In the genomic region with DNA sequence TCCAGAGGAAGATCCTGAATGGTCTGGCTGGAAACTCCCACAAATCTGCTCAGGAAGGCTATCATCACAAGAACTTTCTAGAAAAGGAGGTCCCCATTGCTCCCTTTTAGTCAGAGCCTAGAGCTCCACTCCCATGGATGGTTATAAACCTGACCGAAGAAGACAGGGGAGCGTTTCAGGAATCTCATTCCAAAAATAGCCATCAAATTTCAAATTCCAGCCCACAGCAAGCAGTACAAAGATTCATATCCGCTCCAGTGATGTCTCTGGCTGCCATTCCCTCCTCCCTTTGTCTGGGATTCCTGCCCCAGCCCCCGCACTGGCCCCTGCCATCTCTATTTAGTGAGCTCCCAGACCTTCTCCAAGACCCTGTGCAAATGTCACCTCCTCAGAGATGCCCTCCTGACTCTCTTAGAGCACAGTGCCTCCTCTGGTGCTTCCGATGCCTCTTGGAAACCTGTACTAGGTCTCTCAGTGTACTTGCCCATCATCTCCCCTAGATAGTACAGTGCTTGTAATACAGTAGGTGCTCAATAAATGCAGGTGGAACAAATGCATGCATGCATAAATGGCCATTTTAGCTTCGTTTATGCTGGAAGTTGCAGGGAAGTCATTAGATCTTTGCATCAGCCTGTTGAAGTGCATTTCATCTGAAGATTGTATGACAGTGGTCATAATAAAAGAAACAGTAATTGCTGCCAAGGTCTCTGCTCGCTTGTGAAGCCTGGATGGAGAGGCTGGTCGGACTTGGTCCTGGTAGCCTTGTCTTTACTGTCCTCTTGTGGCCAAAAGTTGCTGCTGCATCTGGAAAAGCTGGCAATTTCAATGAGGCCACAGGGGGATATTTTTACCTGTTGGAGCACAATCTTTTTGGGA, we compare ENCODE assay signal across 8 cellular contexts. TPM values are rescaled to one million over a fixed set of nuclear protein-coding genes. Genes with fewer than 3 reads are reported as not detected.
A peak's percentile ranks its signal among the peaks of the same experiment; 100 is the strongest.
DNase-seq lines count a peak whose midpoint lies in the region; ATAC-seq and TF ChIP-seq lines count a peak whose summit lies in the region.

No MANE protein-coding gene starts in this region.

- peak; percentile 100 for TF ChIP-seq CTCF in Panc1 (IDR thresholded peaks at IDR 0.05)

- H3K27me3 ChIP-seq in Panc1 (ENCODE audit: control insufficient read depth, insufficient read depth, low read length): no peaks in the 10 kb centered on the region

- BruUV-seq in Panc1 (replicated peaks; lab: Mats Ljungman, UMichigan): no TSS peak

- DNase-seq in DMS53 (lab: John Stamatoyannopoulos, UW) (peak; percentile 85), HuH-7.5 (ENCODE audit: low spot score) (peak; percentile 55), Panc1 (ENCODE audit: low read depth, low spot score) (peak; percentile 61), cerebellar cortex (ENCODE audit: low spot score) (peak; percentile 43), kidney tubule cell (ENCODE audit: low spot score) (peak; percentile 71), NCI-H226 (no peak)
- DNase-seq in stimulated activated naive CD8-positive, alpha-beta T cell treated with anti-CD3 and anti-CD28 coated beads, Interleukin-15, amount 100 ng/mL, for 72 hours: peak; percentile 15 to 34

- H3K27ac ChIP-seq in Panc1 (ENCODE audit: low read length): no peak overlapping the region

- no peaks in the 10 kb centered on the region for H3K9me3 Mint-ChIP-seq in stimulated activated naive CD8-positive, alpha-beta T cell treated with anti-CD3 and anti-CD28 coated beads, Interleukin-15, amount 100 ng/mL, for 72 hours

- H3K4me1 ChIP-seq in Panc1 (ENCODE audit: control insufficient read depth, insufficient read depth, low read length): no peaks in the 10 kb centered on the region

- H3K4me3 ChIP-seq in Panc1 (ENCODE audit: low read depth in 2 of 2, low read length in 2 of 2): no peak overlapping the region

- no peaks in the 10 kb centered on the region for H3K4me1 Mint-ChIP-seq in stimulated activated naive CD8-positive, alpha-beta T cell treated with anti-CD3 and anti-CD28 coated beads, Interleukin-15, amount 100 ng/mL, for 72 hours

- H3K27ac Mint-ChIP-seq in stimulated activated naive CD8-positive, alpha-beta T cell treated with anti-CD3 and anti-CD28 coated beads, Interleukin-15, amount 100 ng/mL, for 72 hours: no peak overlapping the region

- in situ Hi-C loops in Panc1 (cut with HindIII; ENCODE audit: low pct_unique_long_range_greater_than_20kb, low sequenced_read_pairs): no loop called here

- intact Hi-C loops in Panc1 (cut with micrococcal nuclease; ENCODE audit: unreplicated experiment): loop anchor here (5.0 kb wide), 1 partner anchor 134 kb away; no protein-coding TSS in a partner anchor

- POLR2A ChIA-PET in Panc1 (lab: Charles Lee): no interaction called here

- H3K9me3 ChIP-seq in Panc1 (ENCODE audit: control insufficient read depth, insufficient read depth, low read depth, low read length): no peaks in the 10 kb centered on the region

- H3K4me3 Mint-ChIP-seq in stimulated activated naive CD8-positive, alpha-beta T cell treated with anti-CD3 and anti-CD28 coated beads, Interleukin-15, amount 100 ng/mL, for 72 hours: no peak overlapping the region

- CTCF ChIA-PET in Panc1 (lab: Charles Lee): interaction anchor here (0.5 to 1.3 kb wide), 3 partner anchors 10 to 135 kb away, joined by 3 to 4 read pairs (median 3); no protein-coding TSS in a partner anchor

- peaks cover 29% of the 10 kb centered on the region for H3K27me3 Mint-ChIP-seq in stimulated activated naive CD8-positive, alpha-beta T cell treated with anti-CD3 and anti-CD28 coated beads, Interleukin-15, amount 100 ng/mL, for 72 hours

- H3K36me3 ChIP-seq in Panc1 (ENCODE audit: control insufficient read depth, insufficient read depth, low read length): no peaks in the 10 kb centered on the region

- ATAC-seq in GM19395 (IDR thresholded peaks at IDR 0.05; ENCODE audit: unreplicated experiment): peak; percentile 83
- ATAC-seq in Panc1: peak; percentile 74
- no peak for ATAC-seq in stimulated activated naive CD8-positive, alpha-beta T cell treated with anti-CD3 and anti-CD28 coated beads, Interleukin-15, amount 100 ng/mL, for 72 hours

RNA-seq across cellular contexts. Expression of gene HABP2, which starts 32.0 kb away (rescaled TPM):
- total RNA-seq in Panc1 (2021; ENCODE audit: unreplicated experiment): 0.13 TPM
- polyA plus RNA-seq in Panc1 (2012; ENCODE audit: insufficient read length): not detected
